1 cellular context compared by ENCODE assay signal in the genomic region with DNA sequence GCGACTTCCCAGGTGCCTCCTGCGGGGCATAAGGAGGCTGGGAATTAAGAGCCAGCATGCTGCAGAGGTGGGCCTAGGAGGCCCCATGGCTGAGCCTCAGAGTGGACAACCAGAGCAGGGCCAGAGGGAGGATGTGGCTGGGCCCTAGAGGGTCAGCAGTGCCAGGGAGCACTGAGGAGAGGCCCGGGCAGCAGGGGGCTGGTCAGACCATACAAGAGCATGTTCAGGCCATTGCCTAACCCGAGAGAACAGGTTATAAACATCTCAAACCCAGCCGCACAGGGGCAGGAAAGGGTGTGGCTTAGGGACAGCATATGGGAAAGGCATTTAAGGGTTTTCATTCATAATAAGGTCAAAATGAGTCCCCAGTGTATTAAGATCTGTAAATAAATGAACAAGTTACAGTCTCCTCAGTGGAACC.
TF ChIP-seq lines count a peak whose summit lies in the region.

No MANE protein-coding gene starts in this region.

TF ChIP-seq in HEK293T, 16 proteins besides CTCF, POLR2A, EP300 and RAD21 (continued from another document):
- TF ChIP-seq FOXA1 (IDR thresholded peaks at IDR 0.05) (no peak), SUZ12 (IDR thresholded peaks at IDR 0.05) (no peak)
